1 cellular context compared by ENCODE assay signal in genomic region chr16:1961651-1962067, GRCh38.
TF ChIP-seq lines count a peak whose summit lies in the region.

No MANE protein-coding gene starts in this region.

TF ChIP-seq in WTC11, 78 proteins besides CTCF, POLR2A, EP300 and RAD21 (continued from another document):
- TF ChIP-seq ZNF532 (CRISPR knock-in tag; IDR thresholded peaks at IDR 0.05; ENCODE audit: borderline replicate concordance) (peak; percentile 90; the same call in 1 of the 2 replicates), SMAD3 (CRISPR knock-in tag; IDR thresholded peaks at IDR 0.05; ENCODE audit: borderline replicate concordance) (0 out of 2 replicates have a peak, but pooled peaks have one; percentile 32), NR2C2 (CRISPR knock-in tag; IDR thresholded peaks at IDR 0.05) (no peak), NFATC4 (CRISPR knock-in tag; IDR thresholded peaks at IDR 0.05) (peak; percentile 11; the same call in 1 of the 2 replicates), ZNF416 (CRISPR knock-in tag; IDR thresholded peaks at IDR 0.05) (no peak), ZNF423 (CRISPR knock-in tag; IDR thresholded peaks at IDR 0.05) (peak; percentile 51)
- TF ChIP-seq, protein P1, sequence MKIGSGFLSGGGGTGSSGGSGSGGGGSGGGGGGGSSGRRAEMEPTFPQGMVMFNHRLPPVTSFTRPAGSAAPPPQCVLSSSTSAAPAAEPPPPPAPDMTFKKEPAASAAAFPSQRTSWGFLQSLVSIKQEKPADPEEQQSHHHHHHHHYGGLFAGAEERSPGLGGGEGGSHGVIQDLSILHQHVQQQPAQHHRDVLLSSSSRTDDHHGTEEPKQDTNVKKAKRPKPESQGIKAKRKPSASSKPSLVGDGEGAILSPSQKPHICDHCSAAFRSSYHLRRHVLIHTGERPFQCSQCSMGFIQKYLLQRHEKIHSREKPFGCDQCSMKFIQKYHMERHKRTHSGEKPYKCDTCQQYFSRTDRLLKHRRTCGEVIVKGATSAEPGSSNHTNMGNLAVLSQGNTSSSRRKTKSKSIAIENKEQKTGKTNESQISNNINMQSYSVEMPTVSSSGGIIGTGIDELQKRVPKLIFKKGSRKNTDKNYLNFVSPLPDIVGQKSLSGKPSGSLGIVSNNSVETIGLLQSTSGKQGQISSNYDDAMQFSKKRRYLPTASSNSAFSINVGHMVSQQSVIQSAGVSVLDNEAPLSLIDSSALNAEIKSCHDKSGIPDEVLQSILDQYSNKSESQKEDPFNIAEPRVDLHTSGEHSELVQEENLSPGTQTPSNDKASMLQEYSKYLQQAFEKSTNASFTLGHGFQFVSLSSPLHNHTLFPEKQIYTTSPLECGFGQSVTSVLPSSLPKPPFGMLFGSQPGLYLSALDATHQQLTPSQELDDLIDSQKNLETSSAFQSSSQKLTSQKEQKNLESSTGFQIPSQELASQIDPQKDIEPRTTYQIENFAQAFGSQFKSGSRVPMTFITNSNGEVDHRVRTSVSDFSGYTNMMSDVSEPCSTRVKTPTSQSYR (CRISPR knock-in tag; IDR thresholded peaks at IDR 0.05), result 0 out of 2 replicates have a peak, but pooled peaks have one; percentile 46
